29 cellular contexts compared by ENCODE assay signal in genomic region chr6:131443014-131443413, GRCh38.
DNase-seq lines count a peak whose midpoint lies in the region; ATAC-seq and TF ChIP-seq lines count a peak whose summit lies in the region.
"Had no signal": no experiment of that assay in that cellular context is flagged by ENCODE, and none has a peak within 500 bp of the region (broad histone marks: within the 10 kb centered on the region; RNA-seq: fewer than 3 reads in every experiment).

No MANE protein-coding gene starts in this region.

- H3K4me3 ChIP-seq in DND-41 (ENCODE audit: low read depth in 1 of 2, low read length in 2 of 2): peak overlapping the region in 1 of 2 experiments; percentile 41; a peak in 2 of 4 replicates
- peak overlapping the region; percentile 70 for H3K4me3 ChIP-seq in naive thymus-derived CD4-positive, alpha-beta T cell (ENCODE audit: low read length)
- H3K4me3 ChIP-seq: esophagus muscularis mucosa, HAP-1, K562, lower lobe of right lung, right atrium auricular region, suprapubic skin had no signal

- peak overlapping the region; percentile 84 for H3K4me3 Mint-ChIP-seq in activated T-cell treated with anti-CD3 and anti-CD28 coated beads, Interleukin-2, amount 50 U/mL, for 24 hours
- H3K4me3 Mint-ChIP-seq in activated T-helper 17 cell treated with anti-CD3 and anti-CD28 coated beads, Interleukin-2, amount 50 U/mL, for 72 hours: peak overlapping the region; percentile 81
- H3K4me3 Mint-ChIP-seq in naive thymus-derived CD4-positive, alpha-beta T cell: peak overlapping the region; percentile 82 to 97 (median 92)
- H3K4me3 Mint-ChIP-seq in natural killer cell: no peak overlapping the region
- H3K4me3 Mint-ChIP-seq: neural crest cell had no signal

- peaks cover 36% of the 10 kb centered on the region for H3K36me3 Mint-ChIP-seq in activated T-cell treated with anti-CD3 and anti-CD28 coated beads, Interleukin-2, amount 50 U/mL, for 24 hours (ENCODE audit: low read depth)
- peaks cover 4% of the 10 kb centered on the region for H3K36me3 Mint-ChIP-seq in activated T-helper 17 cell treated with anti-CD3 and anti-CD28 coated beads, Interleukin-2, amount 50 U/mL, for 72 hours (ENCODE audit: low read depth)
- H3K36me3 Mint-ChIP-seq in naive thymus-derived CD4-positive, alpha-beta T cell: peaks cover 10 to 37% (median 30%) of the 10 kb centered on the region in 5 donors
- no peaks in the 10 kb centered on the region for H3K36me3 Mint-ChIP-seq in natural killer cell

- intact Hi-C loops in naive thymus-derived CD4-positive, alpha-beta T cell (cut with micrococcal nuclease): loop anchor here (1.0 to 5.0 kb wide), 6 partner anchors 8 to 244 kb away; partner anchors contain the start of gene MED23 (in 1 of the 2)
- intact Hi-C loops in natural killer cell (cut with micrococcal nuclease): no loop called here

- H2AFZ ChIP-seq in DND-41 (ENCODE audit: low read depth, low read length): peak overlapping the region; percentile 69

- POLR2A ChIA-PET in naive thymus-derived CD4-positive, alpha-beta T cell (lab: Charles Lee): no interaction called here

- peaks cover 12% of the 10 kb centered on the region for H3K9me3 Mint-ChIP-seq in activated T-cell treated with anti-CD3 and anti-CD28 coated beads, Interleukin-2, amount 50 U/mL, for 24 hours
- H3K9me3 Mint-ChIP-seq in activated T-helper 17 cell treated with anti-CD3 and anti-CD28 coated beads, Interleukin-2, amount 50 U/mL, for 72 hours: peaks cover 3% of the 10 kb centered on the region
- peaks cover 0 to 22% (median 6%) of the 10 kb centered on the region in 11 donors for H3K9me3 Mint-ChIP-seq in naive thymus-derived CD4-positive, alpha-beta T cell
- H3K9me3 Mint-ChIP-seq in natural killer cell: no peaks in the 10 kb centered on the region

- no peaks in the 10 kb centered on the region for H3K79me2 ChIP-seq in DND-41 (ENCODE audit: insufficient read depth, low read length)

- peaks cover 72% of the 10 kb centered on the region for H3K4me1 Mint-ChIP-seq in activated T-cell treated with anti-CD3 and anti-CD28 coated beads, Interleukin-2, amount 50 U/mL, for 24 hours (ENCODE audit: low read depth)
- peaks cover 18% of the 10 kb centered on the region for H3K4me1 Mint-ChIP-seq in activated T-helper 17 cell treated with anti-CD3 and anti-CD28 coated beads, Interleukin-2, amount 50 U/mL, for 72 hours
- peaks cover 26 to 91% (median 77%) of the 10 kb centered on the region in 7 donors for H3K4me1 Mint-ChIP-seq in naive thymus-derived CD4-positive, alpha-beta T cell
- peaks cover 6% of the 10 kb centered on the region in 2 donors for H3K4me1 Mint-ChIP-seq in natural killer cell
- H3K4me1 Mint-ChIP-seq: neural crest cell had no signal

- ATAC-seq in DND-41 (ENCODE audit: insufficient read depth, low read depth) (peak; percentile 43), natural killer cell (no peak), HG03571 (IDR thresholded peaks at IDR 0.05; ENCODE audit: unreplicated experiment) (no peak)
- peak; percentile 55 for ATAC-seq in activated T-helper 17 cell treated with anti-CD3 and anti-CD28 coated beads, Interleukin-2, amount 50 U/mL, for 72 hours (replicated peaks)
- ATAC-seq in naive thymus-derived CD4-positive, alpha-beta T cell: peak; percentile 44
- ATAC-seq: foreskin keratinocyte, K562, lower lobe of right lung had no signal

- no peak for DNase-seq in activated T-cell treated with anti-CD3 and anti-CD28 coated beads, Interleukin-2, amount 50 U/mL, for 24 hours
- DNase-seq in activated T-cell treated with anti-CD3 and anti-CD28 coated beads, Interleukin-2, amount 50 U/mL, for 48 hours: no peak
- no peak for DNase-seq in DND-41
- DNase-seq in naive thymus-derived CD4-positive, alpha-beta T cell: peak in 1 of 9 donors; percentile 8
- DNase-seq in stimulated activated CD4-positive, alpha-beta T cell treated with anti-CD3 and anti-CD28 coated beads, Interleukin-1b, Interleukin-23, amount 100 ng/mL, for 48 hours: no peak
- DNase-seq in natural killer cell: no peak
- DNase-seq: ACHN; activated CD8-positive, alpha-beta memory T cell treated with anti-CD3 and anti-CD28 coated beads, Interleukin-2, amount 50 U/mL, for 4 hours; BE2C; Caco-2; caudate nucleus; foreskin keratinocyte; GDM1; lower lobe of right lung; NCI-H1105; NCI-H1930; NCI-H226; NCI-H69; SIG-M5; SW 1271 had no signal

- no peaks in the 10 kb centered on the region for H3K36me3 ChIP-seq in DND-41 (ENCODE audit: insufficient read depth, low read length)
- no peaks in the 10 kb centered on the region for H3K36me3 ChIP-seq in naive thymus-derived CD4-positive, alpha-beta T cell (ENCODE audit: control insufficient read depth in 2 of 3, insufficient read depth in 3 of 3, low read length in 3 of 3)
- H3K36me3 ChIP-seq: BE2C, esophagus muscularis mucosa, HAP-1, lower lobe of right lung, Peyer's patch, right atrium auricular region, suprapubic skin had no signal

- TF ChIP-seq CTCF in DND-41 (IDR thresholded peaks at IDR 0.05; ENCODE audit: borderline replicate concordance, extremely low read depth, low read length, poor library complexity, severe bottlenecking) (no peak), natural killer cell (IDR thresholded peaks at IDR 0.05) (no peak)

- H3K4me2 ChIP-seq in DND-41 (ENCODE audit: insufficient read depth, low read length): peak overlapping the region; percentile 48

- H3K27ac ChIP-seq in DND-41 (ENCODE audit: low read length): peak overlapping the region; percentile 63
- peak overlapping the region; percentile 60 for H3K27ac ChIP-seq in naive thymus-derived CD4-positive, alpha-beta T cell (ENCODE audit: low read depth, low read length)
- H3K27ac ChIP-seq: esophagus muscularis mucosa, foreskin keratinocyte, lower lobe of right lung, right atrium auricular region, suprapubic skin had no signal

- peaks cover 18% of the 10 kb centered on the region for H3K4me1 ChIP-seq in DND-41 (ENCODE audit: insufficient read depth, low read length)
- H3K4me1 ChIP-seq in naive thymus-derived CD4-positive, alpha-beta T cell (ENCODE audit: control insufficient read depth in 2 of 2, insufficient read depth in 2 of 2, low read length in 2 of 2): peaks cover 0 to 18% of the 10 kb centered on the region in 2 donors
- H3K4me1 ChIP-seq: BE2C, Caco-2, esophagus muscularis mucosa, foreskin keratinocyte, HAP-1, lower lobe of right lung, Peyer's patch, right atrium auricular region, suprapubic skin had no signal

- no peaks in the 10 kb centered on the region for H3K27me3 Mint-ChIP-seq in activated T-cell treated with anti-CD3 and anti-CD28 coated beads, Interleukin-2, amount 50 U/mL, for 24 hours
- no peaks in the 10 kb centered on the region for H3K27me3 Mint-ChIP-seq in activated T-helper 17 cell treated with anti-CD3 and anti-CD28 coated beads, Interleukin-2, amount 50 U/mL, for 72 hours
- H3K27me3 Mint-ChIP-seq in naive thymus-derived CD4-positive, alpha-beta T cell: no peaks in the 10 kb centered on the region
- H3K27me3 Mint-ChIP-seq in natural killer cell (ENCODE audit: low read depth in 2 of 2): no peaks in the 10 kb centered on the region

- no peaks in the 10 kb centered on the region for H3K27me3 ChIP-seq in DND-41 (ENCODE audit: insufficient read depth, low read length, poor library complexity)
- no peaks in the 10 kb centered on the region for H3K27me3 ChIP-seq in naive thymus-derived CD4-positive, alpha-beta T cell (ENCODE audit: control insufficient read depth in 2 of 2, insufficient read depth in 2 of 2, low read length in 2 of 2)
- H3K27me3 ChIP-seq: BE2C, esophagus muscularis mucosa, foreskin keratinocyte, Peyer's patch, right atrium auricular region, suprapubic skin had no signal

- H3K9me3 ChIP-seq in DND-41 (ENCODE audit: insufficient read depth, low read length, severe bottlenecking): no peaks in the 10 kb centered on the region
- H3K9me3 ChIP-seq in naive thymus-derived CD4-positive, alpha-beta T cell (ENCODE audit: control insufficient read depth in 2 of 3, low read length in 3 of 3): no peaks in the 10 kb centered on the region
- H3K9me3 ChIP-seq: BE2C, Caco-2, HAP-1, Peyer's patch, suprapubic skin had no signal

- CTCF ChIA-PET in naive thymus-derived CD4-positive, alpha-beta T cell (lab: Charles Lee): no interaction called here

- peak overlapping the region; percentile 90 for H3K27ac Mint-ChIP-seq in activated T-cell treated with anti-CD3 and anti-CD28 coated beads, Interleukin-2, amount 50 U/mL, for 24 hours
- H3K27ac Mint-ChIP-seq in activated T-helper 17 cell treated with anti-CD3 and anti-CD28 coated beads, Interleukin-2, amount 50 U/mL, for 72 hours: peak overlapping the region; percentile 88
- H3K27ac Mint-ChIP-seq in naive thymus-derived CD4-positive, alpha-beta T cell: peak overlapping the region; percentile 85 to 97 (median 93)
- H3K27ac Mint-ChIP-seq in natural killer cell: no peak overlapping the region

- H3K9ac ChIP-seq in DND-41 (ENCODE audit: low read depth, low read length): peak overlapping the region; percentile 22; the same call in 1 of the 2 replicates

- H4K20me1 ChIP-seq in DND-41 (ENCODE audit: insufficient read depth, low read length): no peaks in the 10 kb centered on the region

Comparison
In these comparisons a context has a peak if more than half of its experiments do, and no peak if none do; other contexts are left out.
1. H3K27ac Mint-ChIP-seq: peak in activated T-cell treated with anti-CD3 and anti-CD28 coated beads, Interleukin-2, amount 50 U/mL, for 24 hours (single experiment), activated T-helper 17 cell treated with anti-CD3 and anti-CD28 coated beads, Interleukin-2, amount 50 U/mL, for 72 hours (single experiment) and naive thymus-derived CD4-positive, alpha-beta T cell (9 of 9); none in natural killer cell (0 of 2).
2. ATAC-seq: peak in DND-41 (single experiment), activated T-helper 17 cell treated with anti-CD3 and anti-CD28 coated beads, Interleukin-2, amount 50 U/mL, for 72 hours (single experiment) and naive thymus-derived CD4-positive, alpha-beta T cell (single experiment); none in natural killer cell (0 of 3) and HG03571 (single experiment).